In genomic region chr9:1049641-1050040, GRCh38 we compare ENCODE assay signal across 9 cellular contexts. TPM values are rescaled to one million over a fixed set of nuclear protein-coding genes. Genes with fewer than 3 reads are reported as not detected.
DNase-seq lines count a peak whose midpoint lies in the region; ATAC-seq and TF ChIP-seq lines count a peak whose summit lies in the region.
"Had no signal": no experiment of that assay in that cellular context is flagged by ENCODE, and none has a peak within 500 bp of the region (broad histone marks: within the 10 kb centered on the region; RNA-seq: fewer than 3 reads in every experiment).

No MANE protein-coding gene starts in this region.

- H3K27ac ChIP-seq in CD4-positive, alpha-beta T cell (ENCODE audit: low read depth, low read length): no peak overlapping the region

- peak overlapping the region; percentile 84 for H3K4me3 Mint-ChIP-seq in CD4-positive, alpha-beta T cell
- H3K4me3 Mint-ChIP-seq in activated naive CD8-positive, alpha-beta T cell: peak overlapping the region; percentile 59
- peak overlapping the region; percentile 83 for H3K4me3 Mint-ChIP-seq in natural killer cell treated with Interleukin-12 subunit alpha and Interleukin-12 subunit beta and Interleukin-15 and Interleukin-18, amount 100 ng/mL, for 72 hours

- H3K27me3 Mint-ChIP-seq in CD4-positive, alpha-beta T cell: peaks cover 84% of the 10 kb centered on the region
- peaks cover 61% of the 10 kb centered on the region for H3K27me3 Mint-ChIP-seq in activated naive CD8-positive, alpha-beta T cell
- H3K27me3 Mint-ChIP-seq in natural killer cell treated with Interleukin-12 subunit alpha and Interleukin-12 subunit beta and Interleukin-15 and Interleukin-18, amount 100 ng/mL, for 72 hours: peaks cover 56 to 66% of the 10 kb centered on the region in 2 donors

- no peak overlapping the region for H3K27ac Mint-ChIP-seq in CD4-positive, alpha-beta T cell
- H3K27ac Mint-ChIP-seq in activated naive CD8-positive, alpha-beta T cell: peak overlapping the region; percentile 36
- H3K27ac Mint-ChIP-seq in natural killer cell treated with Interleukin-12 subunit alpha and Interleukin-12 subunit beta and Interleukin-15 and Interleukin-18, amount 100 ng/mL, for 72 hours: no peak overlapping the region

- H3K9me3 ChIP-seq in CD4-positive, alpha-beta T cell (ENCODE audit: control insufficient read depth, low read length): peaks cover 8% of the 10 kb centered on the region

- CTCF ChIA-PET in CD4-positive, alpha-beta T cell (lab: Charles Lee): no interaction called here

- H3K4me1 Mint-ChIP-seq in CD4-positive, alpha-beta T cell (ENCODE audit: low read depth): peaks cover 55% of the 10 kb centered on the region
- H3K4me1 Mint-ChIP-seq in activated naive CD8-positive, alpha-beta T cell (ENCODE audit: low read depth): peaks cover 57% of the 10 kb centered on the region
- peaks cover 41 to 49% of the 10 kb centered on the region in 2 donors for H3K4me1 Mint-ChIP-seq in natural killer cell treated with Interleukin-12 subunit alpha and Interleukin-12 subunit beta and Interleukin-15 and Interleukin-18, amount 100 ng/mL, for 72 hours (ENCODE audit: low read depth in 2 of 2)

- POLR2A ChIA-PET in CD4-positive, alpha-beta T cell (lab: Charles Lee): no interaction called here

- DNase-seq in CD4-positive, alpha-beta T cell: no peak
- DNase-seq in LNCaP clone FGC (ENCODE audit: low read depth) (peak; percentile 2), occipital lobe (lab: John Stamatoyannopoulos, UW) (no peak), NAMALWA (ENCODE audit: low spot score) (no peak), UCSD-AML1 (lab: John Stamatoyannopoulos, UW; ENCODE audit: unreplicated experiment) (no peak)
- no peak for DNase-seq in natural killer cell treated with Interleukin-12 subunit alpha and Interleukin-12 subunit beta and Interleukin-15 and Interleukin-18, amount 100 ng/mL, for 72 hours (ENCODE audit: low spot score)

- intact Hi-C loops in CD4-positive, alpha-beta T cell (cut with DNase I, micrococcal nuclease): no loop called here

- TF ChIP-seq CTCF in CD4-positive, alpha-beta T cell (IDR thresholded peaks at IDR 0.05): no peak
- no peak for TF ChIP-seq CTCF in LNCaP clone FGC (IDR thresholded peaks at IDR 0.05; ENCODE audit: control insufficient read depth, extremely low read depth, insufficient read depth)

- H3K27me3 ChIP-seq in CD4-positive, alpha-beta T cell (ENCODE audit: control insufficient read depth, insufficient read depth, low read length): peaks cover 94% of the 10 kb centered on the region

- H3K9me3 Mint-ChIP-seq in CD4-positive, alpha-beta T cell: peaks cover 2% of the 10 kb centered on the region
- H3K9me3 Mint-ChIP-seq in activated naive CD8-positive, alpha-beta T cell (ENCODE audit: low read depth): peaks cover 6% of the 10 kb centered on the region
- no peaks in the 10 kb centered on the region for H3K9me3 Mint-ChIP-seq in natural killer cell treated with Interleukin-12 subunit alpha and Interleukin-12 subunit beta and Interleukin-15 and Interleukin-18, amount 100 ng/mL, for 72 hours

- H3K36me3 Mint-ChIP-seq in CD4-positive, alpha-beta T cell (ENCODE audit: low read depth): no peaks in the 10 kb centered on the region
- H3K36me3 Mint-ChIP-seq in activated naive CD8-positive, alpha-beta T cell: peaks cover 3% of the 10 kb centered on the region
- peaks cover 14% of the 10 kb centered on the region for H3K36me3 Mint-ChIP-seq in natural killer cell treated with Interleukin-12 subunit alpha and Interleukin-12 subunit beta and Interleukin-15 and Interleukin-18, amount 100 ng/mL, for 72 hours

- ATAC-seq in CD4-positive, alpha-beta T cell (ENCODE audit: poor library complexity): no peak
- no peak for ATAC-seq in natural killer cell treated with Interleukin-12 subunit alpha and Interleukin-12 subunit beta and Interleukin-15 and Interleukin-18, amount 100 ng/mL, for 72 hours
- no peak for ATAC-seq in HG03432 (IDR thresholded peaks at IDR 0.05; ENCODE audit: unreplicated experiment)

- no peak overlapping the region for H3K4me3 ChIP-seq in LNCaP clone FGC (ENCODE audit: low read depth, low read length)

RNA-seq across cellular contexts. Expression of gene DMRT2, which starts 0.5 kb away (rescaled TPM):
- total RNA-seq in CD4-positive, alpha-beta T cell: not detected
- not detected for total RNA-seq in natural killer cell treated with Interleukin-12 subunit alpha and Interleukin-12 subunit beta and Interleukin-15 and Interleukin-18, amount 100 ng/mL, for 72 hours
- 0.16 TPM for total RNA-seq in occipital lobe
- total RNA-seq: pulmonary artery endothelial cell had no signal
